Comparison of ENCODE assay signal across 8 cellular contexts in the genomic region with DNA sequence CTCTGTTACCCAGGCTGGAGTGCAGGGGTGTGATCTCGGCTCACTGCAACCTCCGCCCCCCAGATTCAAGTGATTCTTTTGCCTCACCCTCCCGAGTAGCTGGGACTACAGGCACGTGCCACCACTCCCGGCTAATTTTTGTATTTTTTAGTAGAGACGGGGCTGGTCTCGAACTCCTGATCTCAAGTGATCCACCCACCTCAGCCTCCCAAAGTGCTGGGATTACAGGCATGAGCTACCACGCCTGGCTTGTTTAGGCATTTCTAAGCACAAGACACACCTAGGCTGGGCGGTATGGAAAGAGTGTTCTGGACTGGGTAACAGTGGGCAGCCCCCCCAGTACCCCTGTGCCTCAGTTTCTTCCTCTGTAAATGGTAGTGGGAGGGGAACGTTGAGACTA. TPM values are rescaled to one million over a fixed set of nuclear protein-coding genes. Genes with fewer than 3 reads are reported as not detected.
DNase-seq lines count a peak whose midpoint lies in the region; ATAC-seq and TF ChIP-seq lines count a peak whose summit lies in the region.
"Not testable (repeated sequence)": the region's sequence is repeated elsewhere in the genome, so short reads cannot be mapped to it uniquely, and the experiment has no call there.

No MANE protein-coding gene starts in this region.

- H3K27ac Mint-ChIP-seq in GM23338 = 0 out of 2 replicates have a peak overlapping the region, but pooled peaks have one; percentile 10

- peaks cover 13% of the 10 kb centered on the region for H3K4me1 Mint-ChIP-seq in GM23338

- H3K27me3 ChIP-seq in GM23338 (ENCODE audit: insufficient read depth); gastroesophageal sphincter; lung (ENCODE audit: control insufficient read depth, insufficient read depth); ovary; uterus: not testable (repeated sequence)

- H3K36me3 Mint-ChIP-seq in GM23338 (ENCODE audit: low read depth) = not testable (repeated sequence)

- H3K4me3 ChIP-seq in GM23338, lung, ovary: not testable (repeated sequence)
- H3K4me3 ChIP-seq in coronary artery = peak overlapping the region; percentile 60
- peak overlapping the region in 1 of 2 donors; percentile 42 for H3K4me3 ChIP-seq in gastroesophageal sphincter
- H3K4me3 ChIP-seq in uterus = peak overlapping the region in 1 of 2 donors; percentile 25

- not testable (repeated sequence) for H2AFZ ChIP-seq in GM23338

- H3K9me2 ChIP-seq in GM23338 (ENCODE audit: insufficient read depth) = not testable (repeated sequence)

- not testable (repeated sequence) for H4K20me1 ChIP-seq in GM23338 (replicated peaks; ENCODE audit: insufficient read depth)

- not testable (repeated sequence) for TF ChIP-seq EP300 in gastroesophageal sphincter (IDR thresholded peaks at IDR 0.05); ovary (IDR thresholded peaks at IDR 0.05)

- H3K4me1 ChIP-seq in GM23338 (ENCODE audit: insufficient read depth) = not testable (repeated sequence)
- H3K4me1 ChIP-seq in gastroesophageal sphincter (peaks cover 3 to 76% (median 37%) of the 10 kb centered on the region in 3 donors), lung (ENCODE audit: control insufficient read depth in 2 of 2, insufficient read depth in 2 of 2, low read length in 2 of 2) (peaks cover 3 to 16% of the 10 kb centered on the region in 2 donors), ovary (ENCODE audit: insufficient read depth) (peaks cover 12% of the 10 kb centered on the region), uterus (peaks cover 7 to 26% of the 10 kb centered on the region in 2 donors)

- WGBS in adipose tissue, 3 donors = 61 to 84% (median 69%) methylated on average over 10 of the region's 10 CpGs
- WGBS in gastroesophageal sphincter (ENCODE audit: low coverage in 1 of 2), 2 donors = 36 to 62% methylated on average over 4 to 7 of the region's 10 CpGs
- 73 to 89% methylated on average over 10 of the region's 10 CpGs for WGBS in lung, 2 donors
- WGBS in ovary, 3 donors = 46 to 68% (median 61%) methylated on average over 10 of the region's 10 CpGs

- H3K79me2 ChIP-seq in GM23338 (replicated peaks; ENCODE audit: insufficient read depth) = not testable (repeated sequence)

- H3F3A ChIP-seq in GM23338 (replicated peaks; ENCODE audit: low read depth) = not testable (repeated sequence)

- intact Hi-C loops in ovary (cut with DNase I) = loop anchor here in 1 of 4 donors (10.0 kb wide), 1 partner anchor 95 kb away; a partner anchor contains a TSS
- intact Hi-C loops in uterus (cut with DNase I; ENCODE audit: low total_unique reads) = not testable (repeated sequence)

- H3K9me3 ChIP-seq in gastroesophageal sphincter; lung (ENCODE audit: control insufficient read depth in 2 of 2, insufficient read depth in 1 of 2, low read length in 1 of 2); ovary; uterus: not testable (repeated sequence)

- peaks cover 16% of the 10 kb centered on the region for H3K27me3 Mint-ChIP-seq in GM23338 (ENCODE audit: insufficient read depth, low read depth, poor library complexity)

- not testable (repeated sequence) for H3K4me3 Mint-ChIP-seq in GM23338

- not testable (repeated sequence) for DNase-seq in GM23338 (ENCODE audit: low spot score); coronary artery (ENCODE audit: low spot score); lung (ENCODE audit: low spot score); ovary; substantia nigra (lab: John Stamatoyannopoulos, UW); uterus

- TF ChIP-seq POLR2A in gastroesophageal sphincter (IDR thresholded peaks at IDR 0.05); ovary (IDR thresholded peaks at IDR 0.05); uterus (IDR thresholded peaks at IDR 0.05): not testable (repeated sequence)

- not testable (repeated sequence) for TF ChIP-seq CTCF in GM23338 (conservative IDR thresholded peaks at IDR 0.05; ENCODE audit: low read depth in 2 of 2); coronary artery (IDR thresholded peaks at IDR 0.05); gastroesophageal sphincter (IDR thresholded peaks at IDR 0.05); lung (IDR thresholded peaks at IDR 0.05; ENCODE audit: control extremely low read depth, extremely low read depth); ovary (IDR thresholded peaks at IDR 0.05); uterus (IDR thresholded peaks at IDR 0.05)

- not testable (repeated sequence) for ATAC-seq in GM23338; gastroesophageal sphincter; lung (ENCODE audit: insufficient read depth, low FRiP score)

- H3K9me3 Mint-ChIP-seq in GM23338 = not testable (repeated sequence)

- H3K4me2 ChIP-seq in GM23338 = not testable (repeated sequence)

- H3K36me3 ChIP-seq in GM23338 (ENCODE audit: insufficient read depth); ovary; uterus: not testable (repeated sequence)
- H3K36me3 ChIP-seq in gastroesophageal sphincter (peaks cover 0 to 16% of the 10 kb centered on the region in 2 donors), lung (ENCODE audit: control insufficient read depth in 2 of 2, insufficient read depth in 2 of 2, low read length in 2 of 2) (peaks cover 0 to 11% of the 10 kb centered on the region in 2 donors)

- H3K27ac ChIP-seq in GM23338 (ENCODE audit: low read depth) = not testable (repeated sequence)
- H3K27ac ChIP-seq in adipose tissue (ENCODE audit: low read depth, low read length) (peak overlapping the region; percentile 58), coronary artery (peak overlapping the region; percentile 92 to 94), gastroesophageal sphincter (peak overlapping the region; percentile 85 to 99 (median 92)), lung (ENCODE audit: low read depth in 1 of 2, low read length in 1 of 2) (peak overlapping the region; percentile 62 to 88), ovary (peak overlapping the region; percentile 43 to 71), substantia nigra (ENCODE audit: low read depth, low read length, poor library complexity, severe bottlenecking) (peak overlapping the region; percentile 97), uterus (peak overlapping the region; percentile 87 to 99)

RNA-seq across cellular contexts. Expression of gene TRIM47, which starts 8.2 kb away (rescaled TPM):
- total RNA-seq in GM23338 (2014; rRNA removed; shearing (Covaris generic)) = 9.9 and 12.5 TPM in 2 replicates
- polyA plus RNA-seq in GM23338 (2016; fragmentation: Nextera tagmentation; extraction: Ambion mirVana) = 7.2 TPM in 2 replicates
- 10 to 100 TPM; 12.7 to 32.6 (median 28.6) TPM for polyA plus RNA-seq in adipose tissue
- 100 to 1,000 TPM in 1 of 4 donors, 10 to 100 TPM in 3; 21.0 to 146 (median 40.8) TPM for total RNA-seq in gastroesophageal sphincter
- 10 to 100 TPM; 23.5 to 78.3 TPM for total RNA-seq in lung
- 10 to 100 TPM; 22.9 to 32.4 TPM for polyA plus RNA-seq in lung
- 10 to 100 TPM in 6 of 7 donors, 1 to 10 TPM in 1; 7.2 to 38.3 (median 18.6) TPM for total RNA-seq in ovary
- 10 to 100 TPM; 10.1 to 11.5 TPM for polyA plus RNA-seq in ovary
- 10 to 100 TPM in 3 of 4 donors, 1 to 10 TPM in 1; 6.8 to 70.1 (median 19.0) TPM for total RNA-seq in uterus

RNA-seq across cellular contexts. Expression of gene WBP2, which starts 15.1 kb away (rescaled TPM):
- 34.9 and 36.2 TPM in 2 replicates for total RNA-seq in GM23338 (2014; rRNA removed; shearing (Covaris generic))
- polyA plus RNA-seq in GM23338 (2016; fragmentation: Nextera tagmentation; extraction: Ambion mirVana) (59.5 and 63.5 TPM in 2 replicates), adipose tissue (100 to 1,000 TPM in 2 of 3 donors, 10 to 100 TPM in 1; 85.0 to 162 (median 107) TPM), lung (100 to 1,000 TPM; 143 to 195 TPM), ovary (100 to 1,000 TPM; 118 to 184 TPM)
- total RNA-seq in gastroesophageal sphincter (10 to 100 TPM; 50.0 to 83.9 (median 57.6) TPM), lung (100 to 1,000 TPM in 1 of 2 donors, 10 to 100 TPM in 1; 67.2 to 127 TPM), ovary (100 to 1,000 TPM in 3 of 7 donors, 10 to 100 TPM in 4; 48.5 to 131 (median 92.7) TPM), uterus (100 to 1,000 TPM in 1 of 4 donors, 10 to 100 TPM in 3; 19.7 to 115 (median 34.5) TPM)

RNA-seq across cellular contexts. Expression of gene UNC13D, which starts 26.0 kb away (rescaled TPM):
- total RNA-seq in GM23338 (2014; rRNA removed; shearing (Covaris generic)) = 3.8 and 5.9 TPM in 2 replicates
- polyA plus RNA-seq in GM23338 (2016; fragmentation: Nextera tagmentation; extraction: Ambion mirVana) (10.5 and 10.8 TPM in 2 replicates), adipose tissue (10 to 100 TPM in 2 of 3 donors, 1 to 10 TPM in 1; 6.3 to 13.5 (median 10.1) TPM), lung (10 to 100 TPM; 61.2 to 85.2 TPM), ovary (10 to 100 TPM in 1 of 2 donors, 1 to 10 TPM in 1; 8.9 to 17.1 TPM)
- total RNA-seq in gastroesophageal sphincter (10 to 100 TPM in 1 of 4 donors, 1 to 10 TPM in 3; 2.6 to 10.8 (median 5.6) TPM), lung (100 to 1,000 TPM in 1 of 2 donors, 10 to 100 TPM in 1; 56.6 to 110 TPM), ovary (10 to 100 TPM; 10.7 to 24.9 (median 14.1) TPM), uterus (10 to 100 TPM in 2 of 4 donors, 1 to 10 TPM in 2; 1.2 to 32.7 (median 11.8) TPM)

RNA-seq across cellular contexts. Expression of gene TRIM65, which starts 26.5 kb away (rescaled TPM):
- total RNA-seq in GM23338 (2014; rRNA removed; shearing (Covaris generic)) = 53.8 and 54.0 TPM in 2 replicates
- polyA plus RNA-seq in GM23338 (2016; fragmentation: Nextera tagmentation; extraction: Ambion mirVana) = 13.8 and 15.0 TPM in 2 replicates
- polyA plus RNA-seq in adipose tissue = 10 to 100 TPM; 11.1 to 15.3 (median 11.7) TPM
- 10 to 100 TPM; 18.7 to 34.4 (median 31.2) TPM for total RNA-seq in gastroesophageal sphincter
- total RNA-seq in lung = 10 to 100 TPM; 12.7 to 32.9 TPM
- polyA plus RNA-seq in lung = 10 to 100 TPM; 14.6 to 27.8 TPM
- 10 to 100 TPM; 17.3 to 28.0 (median 24.3) TPM for total RNA-seq in ovary
- polyA plus RNA-seq in ovary = 10 to 100 TPM; 10.4 to 18.5 TPM
- 10 to 100 TPM; 20.0 to 36.9 (median 30.1) TPM for total RNA-seq in uterus

RNA-seq across cellular contexts. Expression of gene MRPL38, which starts 34.5 kb away (rescaled TPM):
- total RNA-seq in GM23338 (2014; rRNA removed; shearing (Covaris generic)) = 47.2 and 63.6 TPM in 2 replicates
- 86.7 and 90.0 TPM in 2 replicates for polyA plus RNA-seq in GM23338 (2016; fragmentation: Nextera tagmentation; extraction: Ambion mirVana)
- 10 to 100 TPM; 43.1 to 74.8 (median 48.1) TPM for polyA plus RNA-seq in adipose tissue
- 10 to 100 TPM; 18.4 to 69.6 (median 44.3) TPM for total RNA-seq in gastroesophageal sphincter
- 100 to 1,000 TPM in 1 of 2 donors, 10 to 100 TPM in 1; 47.8 to 105 TPM for total RNA-seq in lung
- polyA plus RNA-seq in lung = 10 to 100 TPM; 52.0 to 80.1 TPM
- 10 to 100 TPM; 30.4 to 93.0 (median 83.4) TPM for total RNA-seq in ovary
- 10 to 100 TPM; 14.5 to 51.4 TPM for polyA plus RNA-seq in ovary
- 10 to 100 TPM; 32.3 to 99.8 (median 47.8) TPM for total RNA-seq in uterus
